In genomic region chr16:18958621-18959578, GRCh38 we compare ENCODE assay signal across 15 cellular contexts. TPM values are rescaled to one million over a fixed set of nuclear protein-coding genes. Genes with fewer than 3 reads are reported as not detected.
DNase-seq lines count a peak whose midpoint lies in the region; ATAC-seq and TF ChIP-seq lines count a peak whose summit lies in the region.
"Had no signal": no experiment of that assay in that cellular context is flagged by ENCODE, and none has a peak within 500 bp of the region (broad histone marks: within the 10 kb centered on the region; RNA-seq: fewer than 3 reads in every experiment).

No MANE protein-coding gene starts in this region.

- no peaks in the 10 kb centered on the region for H3K9me3 Mint-ChIP-seq in activated CD4-positive, alpha-beta T cell treated with anti-CD3 and anti-CD28 coated beads for 36 hours (ENCODE audit: low read depth)
- no peaks in the 10 kb centered on the region for H3K9me3 Mint-ChIP-seq in activated CD4-positive, alpha-beta T cell treated with anti-CD3 and anti-CD28 coated beads, Interleukin-2, amount 10 ng/mL, durations not matched to agents 7 days and 5 days
- H3K9me3 Mint-ChIP-seq: activated naive CD4-positive, alpha-beta T cell treated with anti-CD3 and anti-CD28 coated beads, Interleukin-2, amount 50 U/mL, for 72 hours had no signal

- H3K4me1 ChIP-seq in ascending aorta (no peaks in the 10 kb centered on the region), right cardiac atrium (ENCODE audit: control insufficient read depth, insufficient read depth, low read length) (peaks cover 6% of the 10 kb centered on the region), skeletal muscle tissue (ENCODE audit: control insufficient read depth in 3 of 3, insufficient read depth in 3 of 3, low read length in 3 of 3) (peaks cover 10 to 23% (median 19%) of the 10 kb centered on the region in 3 donors)

- DNase-seq in activated CD4-positive, alpha-beta T cell treated with anti-CD3 and anti-CD28 coated beads for 36 hours = no peak
- DNase-seq in activated CD4-positive, alpha-beta T cell treated with anti-CD3 and anti-CD28 coated beads, Interleukin-2, amount 10 ng/mL, durations not matched to agents 7 days and 5 days = no peak
- DNase-seq in ascending aorta (ENCODE audit: low spot score in 2 of 2) (no peak), right cardiac atrium (no peak), AG08396 (ENCODE audit: low spot score) (no peak), NCI-H2196 treated with DMSO at 0.1 percent for 48 hours (lab: John Stamatoyannopoulos, UW; ENCODE audit: unreplicated experiment) (no peak)
- DNase-seq: DMS 273 treated with DMSO at 0.1 percent for 48 hours, HCEC 1CT, upper lobe of left lung had no signal

- peaks cover 7% of the 10 kb centered on the region for H3K4me1 Mint-ChIP-seq in activated CD4-positive, alpha-beta T cell treated with anti-CD3 and anti-CD28 coated beads for 36 hours
- peaks cover 9% of the 10 kb centered on the region for H3K4me1 Mint-ChIP-seq in activated CD4-positive, alpha-beta T cell treated with anti-CD3 and anti-CD28 coated beads, Interleukin-2, amount 10 ng/mL, durations not matched to agents 7 days and 5 days

- no peak overlapping the region for H3K27ac Mint-ChIP-seq in activated CD4-positive, alpha-beta T cell treated with anti-CD3 and anti-CD28 coated beads for 36 hours
- no peak overlapping the region for H3K27ac Mint-ChIP-seq in activated CD4-positive, alpha-beta T cell treated with anti-CD3 and anti-CD28 coated beads, Interleukin-2, amount 10 ng/mL, durations not matched to agents 7 days and 5 days
- H3K27ac Mint-ChIP-seq: activated naive CD4-positive, alpha-beta T cell treated with anti-CD3 and anti-CD28 coated beads, Interleukin-2, amount 50 U/mL, for 72 hours had no signal

- H3K27me3 Mint-ChIP-seq in activated CD4-positive, alpha-beta T cell treated with anti-CD3 and anti-CD28 coated beads for 36 hours = peaks cover 2% of the 10 kb centered on the region
- H3K27me3 Mint-ChIP-seq in activated CD4-positive, alpha-beta T cell treated with anti-CD3 and anti-CD28 coated beads, Interleukin-2, amount 10 ng/mL, durations not matched to agents 7 days and 5 days = peaks cover 4% of the 10 kb centered on the region

- ATAC-seq in activated CD4-positive, alpha-beta T cell treated with anti-CD3 and anti-CD28 coated beads for 36 hours = peak; percentile 16
- ATAC-seq in right cardiac atrium = peak; percentile 31 to 43
- no peak for ATAC-seq in GM18502 (IDR thresholded peaks at IDR 0.05; ENCODE audit: poor library complexity, unreplicated experiment)

- peak overlapping the region in 1 of 3 donors; percentile 35 for H3K9ac ChIP-seq in skeletal muscle tissue (ENCODE audit: low read depth in 1 of 3, low read length in 3 of 3)
- H3K9ac ChIP-seq: KMS-11 had no signal

- H3K4me3 Mint-ChIP-seq in activated CD4-positive, alpha-beta T cell treated with anti-CD3 and anti-CD28 coated beads for 36 hours = no peak overlapping the region
- no peak overlapping the region for H3K4me3 Mint-ChIP-seq in activated CD4-positive, alpha-beta T cell treated with anti-CD3 and anti-CD28 coated beads, Interleukin-2, amount 10 ng/mL, durations not matched to agents 7 days and 5 days

- H3K36me3 Mint-ChIP-seq in activated CD4-positive, alpha-beta T cell treated with anti-CD3 and anti-CD28 coated beads for 36 hours (ENCODE audit: low read depth) = no peaks in the 10 kb centered on the region
- H3K36me3 Mint-ChIP-seq in activated CD4-positive, alpha-beta T cell treated with anti-CD3 and anti-CD28 coated beads, Interleukin-2, amount 10 ng/mL, durations not matched to agents 7 days and 5 days (ENCODE audit: low read depth) = no peaks in the 10 kb centered on the region
- H3K36me3 Mint-ChIP-seq: activated naive CD4-positive, alpha-beta T cell treated with anti-CD3 and anti-CD28 coated beads, Interleukin-2, amount 50 U/mL, for 72 hours had no signal

- TF ChIP-seq CTCF in ascending aorta (IDR thresholded peaks at IDR 0.05) = no peak

- H3K27me3 ChIP-seq in ascending aorta (no peaks in the 10 kb centered on the region), right cardiac atrium (ENCODE audit: control insufficient read depth, insufficient read depth) (no peaks in the 10 kb centered on the region), skeletal muscle tissue (ENCODE audit: control insufficient read depth in 3 of 3, insufficient read depth in 3 of 3, low read length in 3 of 3) (no peaks in the 10 kb centered on the region)
- H3K27me3 ChIP-seq: upper lobe of left lung had no signal

- H3K9me3 ChIP-seq in ascending aorta (no peaks in the 10 kb centered on the region), right cardiac atrium (ENCODE audit: control insufficient read depth, low read length) (no peaks in the 10 kb centered on the region), skeletal muscle tissue (ENCODE audit: control insufficient read depth in 3 of 3, low read length in 3 of 3) (no peaks in the 10 kb centered on the region)
- H3K9me3 ChIP-seq: upper lobe of left lung had no signal

- CTCF ChIA-PET in activated CD4-positive, alpha-beta T cell treated with anti-CD3 and anti-CD28 coated beads for 36 hours (lab: Charles Lee) = interaction anchor here (1.0 kb wide), 1 partner anchor 543 kb away, joined by 3 read pairs; no protein-coding TSS in a partner anchor
- CTCF ChIA-PET in activated CD4-positive, alpha-beta T cell treated with anti-CD3 and anti-CD28 coated beads, Interleukin-2, amount 10 ng/mL, durations not matched to agents 7 days and 5 days (lab: Charles Lee) = interaction anchor here (0.6 to 1.2 kb wide), 6 partner anchors 11 to 600 kb away, joined by 3 to 4 read pairs (median 3); partner anchors contain the start of gene ARL6IP1

- H3K36me3 ChIP-seq in ascending aorta (no peaks in the 10 kb centered on the region), skeletal muscle tissue (ENCODE audit: control insufficient read depth in 3 of 3, insufficient read depth in 3 of 3, low read length in 3 of 3) (no peaks in the 10 kb centered on the region)
- H3K36me3 ChIP-seq: upper lobe of left lung had no signal

- H3K4me3 ChIP-seq in ascending aorta (no peak overlapping the region), right cardiac atrium (ENCODE audit: low read length) (no peak overlapping the region), skeletal muscle tissue (ENCODE audit: low read length in 3 of 3) (peak overlapping the region in 1 of 3 donors; percentile 23)
- H3K4me3 ChIP-seq: upper lobe of left lung had no signal

- intact Hi-C loops in activated CD4-positive, alpha-beta T cell treated with anti-CD3 and anti-CD28 coated beads for 36 hours (cut with DNase I, micrococcal nuclease) = no loop called here
- intact Hi-C loops in ascending aorta (cut with DNase I) (no loop called here), right cardiac atrium (cut with DNase I) (no loop called here)

- H3K27ac ChIP-seq in ascending aorta (peak overlapping the region; percentile 42 to 56), right cardiac atrium (ENCODE audit: low read length) (peak overlapping the region; percentile 46), skeletal muscle tissue (ENCODE audit: low read depth, low read length) (peak overlapping the region; percentile 59)
- H3K27ac ChIP-seq: KMS-11, upper lobe of left lung had no signal

- POLR2A ChIA-PET in activated CD4-positive, alpha-beta T cell treated with anti-CD3 and anti-CD28 coated beads for 36 hours (lab: Charles Lee) = interaction anchor here (0.6 kb wide), 1 partner anchor 10 kb away, joined by 3 read pairs; no protein-coding TSS in a partner anchor
- POLR2A ChIA-PET in activated CD4-positive, alpha-beta T cell treated with anti-CD3 and anti-CD28 coated beads, Interleukin-2, amount 10 ng/mL, durations not matched to agents 7 days and 5 days (lab: Charles Lee) = no interaction called here

- 60% methylated on average over 4 of the region's 4 CpGs for WGBS in right cardiac atrium

RNA-seq across cellular contexts. Expression of gene TMC7, which starts 24.8 kb away (rescaled TPM):
- not detected for total RNA-seq in activated CD4-positive, alpha-beta T cell treated with anti-CD3 and anti-CD28 coated beads for 36 hours
- not detected for total RNA-seq in activated CD4-positive, alpha-beta T cell treated with anti-CD3 and anti-CD28 coated beads, Interleukin-2, amount 10 ng/mL, durations not matched to agents 7 days and 5 days
- total RNA-seq in ascending aorta (10.0 TPM), right cardiac atrium (under 1 TPM; 0.44 to 0.59 (median 0.58) TPM), skeletal muscle tissue (3.1 TPM)
- 0.84 TPM for polyA plus RNA-seq in right cardiac atrium
- total RNA-seq: activated CD8-positive, alpha-beta memory T cell treated with anti-CD3 and anti-CD28 coated beads for 36 hours; activated naive CD4-positive, alpha-beta T cell treated with anti-CD3 and anti-CD28 coated beads, Interleukin-2, amount 50 U/mL, for 72 hours; mononuclear cell had no signal

RNA-seq across cellular contexts. Expression of gene SMG1, which starts 32.7 kb away (rescaled TPM):
- 100 to 1,000 TPM in 1 of 2 experiments, 10 to 100 TPM in 1; 82.2 to 101 TPM for total RNA-seq in activated CD4-positive, alpha-beta T cell treated with anti-CD3 and anti-CD28 coated beads for 36 hours
- 100 to 1,000 TPM; 128 to 137 TPM for total RNA-seq in activated CD4-positive, alpha-beta T cell treated with anti-CD3 and anti-CD28 coated beads, Interleukin-2, amount 10 ng/mL, durations not matched to agents 7 days and 5 days
- total RNA-seq in ascending aorta = 48.3 TPM
- total RNA-seq in right cardiac atrium = 10 to 100 TPM; 37.1 to 57.0 (median 43.2) TPM
- 11.5 TPM for polyA plus RNA-seq in right cardiac atrium
- 89.2 TPM for total RNA-seq in skeletal muscle tissue
